ENCODE assay signal across 13 cellular contexts in the genomic region with DNA sequence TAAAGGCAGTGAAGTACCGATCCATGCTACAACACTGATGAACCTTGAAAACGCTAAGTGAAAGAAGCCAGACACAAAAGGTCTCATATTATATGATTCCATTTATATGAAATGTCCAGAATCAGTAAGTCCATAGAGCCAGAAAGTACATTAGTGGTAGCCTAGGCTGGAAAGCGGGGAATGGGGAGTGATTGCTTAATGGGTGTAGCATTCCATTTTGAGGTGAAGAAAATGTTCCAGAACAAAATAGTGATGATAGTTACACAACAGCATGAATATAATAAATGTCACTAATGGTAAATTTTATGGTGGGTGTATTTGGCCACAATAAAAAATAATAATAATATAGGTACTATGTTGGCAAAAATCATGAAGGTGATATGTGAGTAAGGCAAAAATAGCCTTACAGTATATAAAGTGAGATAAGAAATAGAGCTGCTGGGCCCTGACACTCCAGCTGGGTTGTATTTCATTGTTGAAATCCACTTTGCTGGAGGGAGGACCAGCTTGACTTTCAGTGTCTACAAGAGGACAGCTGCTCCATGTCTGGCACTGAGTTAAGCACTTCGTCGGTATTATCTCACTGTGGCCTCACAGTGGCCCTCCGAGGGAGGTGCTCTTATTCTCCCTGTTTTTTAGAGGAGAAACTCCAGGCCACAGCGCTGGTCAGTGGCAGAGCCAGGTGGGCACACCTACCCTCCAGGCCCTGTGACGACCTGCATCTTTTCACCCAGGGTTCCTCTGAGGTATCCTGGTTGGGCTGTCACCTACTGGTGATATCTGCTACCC. TPM values are rescaled to one million over a fixed set of nuclear protein-coding genes. Genes with fewer than 3 reads are reported as not detected.
A peak's percentile ranks its signal among the peaks of the same experiment; 100 is the strongest.
DNase-seq lines count a peak whose midpoint lies in the region; ATAC-seq and TF ChIP-seq lines count a peak whose summit lies in the region.
"Had no signal": no experiment of that assay in that cellular context is flagged by ENCODE, and none has a peak within 500 bp of the region (broad histone marks: within the 10 kb centered on the region; RNA-seq: fewer than 3 reads in every experiment).

No MANE protein-coding gene starts in this region.

- H3K4me3 ChIP-seq in body of pancreas = no peak overlapping the region
- H3K4me3 ChIP-seq in effector memory CD4-positive, alpha-beta T cell (ENCODE audit: insufficient read depth, low read depth, low read length, poor library complexity, severe bottlenecking) = no peak overlapping the region
- H3K4me3 ChIP-seq: dorsolateral prefrontal cortex had no signal

- H3K27me3 Mint-ChIP-seq in nephron progenitor cell (ENCODE audit: low read depth, poor library complexity) = peaks cover 8% of the 10 kb centered on the region
- H3K27me3 Mint-ChIP-seq: stimulated activated naive CD8-positive, alpha-beta T cell treated with anti-CD3 and anti-CD28 coated beads, Interleukin-15, amount 100 ng/mL, for 72 hours had no signal

- peak; percentile 42 for ATAC-seq in body of pancreas
- ATAC-seq: Panc1; stimulated activated naive CD8-positive, alpha-beta T cell treated with anti-CD3 and anti-CD28 coated beads, Interleukin-15, amount 100 ng/mL, for 72 hours had no signal

- no peak overlapping the region for H3K4me3 Mint-ChIP-seq in nephron progenitor cell
- H3K4me3 Mint-ChIP-seq: CD14-positive monocyte; stimulated activated naive CD8-positive, alpha-beta T cell treated with anti-CD3 and anti-CD28 coated beads, Interleukin-15, amount 100 ng/mL, for 72 hours had no signal

- peaks cover 24% of the 10 kb centered on the region for H3K4me1 Mint-ChIP-seq in nephron progenitor cell
- H3K4me1 Mint-ChIP-seq: CD14-positive monocyte; stimulated activated naive CD8-positive, alpha-beta T cell treated with anti-CD3 and anti-CD28 coated beads, Interleukin-15, amount 100 ng/mL, for 72 hours had no signal

- TF ChIP-seq CTCF in body of pancreas (IDR thresholded peaks at IDR 0.05) (no peak), nephron progenitor cell (IDR thresholded peaks at IDR 0.05) (no peak)

- intact Hi-C loops in body of pancreas (cut with DNase I) = no loop called here

- WGBS in body of pancreas, 2 donors = 87 to 89% methylated on average over 8 of the region's 8 CpGs

- H3K36me3 Mint-ChIP-seq in nephron progenitor cell (ENCODE audit: low read depth) = no peaks in the 10 kb centered on the region
- H3K36me3 Mint-ChIP-seq: CD14-positive monocyte had no signal

- no peaks in the 10 kb centered on the region for H3K9me3 Mint-ChIP-seq in nephron progenitor cell
- H3K9me3 Mint-ChIP-seq: stimulated activated naive CD8-positive, alpha-beta T cell treated with anti-CD3 and anti-CD28 coated beads, Interleukin-15, amount 100 ng/mL, for 72 hours had no signal

- no peak overlapping the region for H3K27ac Mint-ChIP-seq in nephron progenitor cell
- H3K27ac Mint-ChIP-seq: CD14-positive monocyte had no signal

- no peaks in the 10 kb centered on the region for H3K4me1 ChIP-seq in body of pancreas
- H3K4me1 ChIP-seq in effector memory CD4-positive, alpha-beta T cell (ENCODE audit: control insufficient read depth, insufficient read depth, low read length, poor library complexity, severe bottlenecking) = no peaks in the 10 kb centered on the region

- DNase-seq in NCI-H2171 treated with DMSO at 0.1 percent for 48 hours (lab: John Stamatoyannopoulos, UW) = peak; percentile 50
- no peak for DNase-seq in NCI-H2171 (lab: John Stamatoyannopoulos, UW)
- DNase-seq in body of pancreas = peak in 1 of 4 donors; percentile 46
- peak; percentile 27 for DNase-seq in left kidney (ENCODE audit: low read depth, low spot score)
- DNase-seq in superior temporal gyrus (ENCODE audit: extremely low spot score) = peak; percentile 26
- DNase-seq in NCI-H2107 treated with DMSO at 0.1 percent for 48 hours (lab: John Stamatoyannopoulos, UW; ENCODE audit: unreplicated experiment) = no peak
- DNase-seq in effector memory CD4-positive, alpha-beta T cell = no peak
- no peak for DNase-seq in nephron progenitor cell
- DNase-seq: activated naive CD4-positive, alpha-beta T cell; stimulated activated naive CD8-positive, alpha-beta T cell treated with anti-CD3 and anti-CD28 coated beads, Interleukin-15, amount 100 ng/mL, for 72 hours had no signal

- H3K9me3 ChIP-seq in body of pancreas = no peaks in the 10 kb centered on the region
- H3K9me3 ChIP-seq in effector memory CD4-positive, alpha-beta T cell (ENCODE audit: control insufficient read depth, low read length) = no peaks in the 10 kb centered on the region

- no peaks in the 10 kb centered on the region for H3K36me3 ChIP-seq in body of pancreas (replicated peaks in 1 of 2; ENCODE audit: insufficient read depth in 1 of 2, low read depth in 2 of 2)
- no peaks in the 10 kb centered on the region for H3K36me3 ChIP-seq in effector memory CD4-positive, alpha-beta T cell (ENCODE audit: control insufficient read depth, insufficient read depth, low read length)

- TF ChIP-seq POLR2A in body of pancreas (IDR thresholded peaks at IDR 0.05) = no peak

- H3K27me3 ChIP-seq in body of pancreas = no peaks in the 10 kb centered on the region
- H3K27me3 ChIP-seq in effector memory CD4-positive, alpha-beta T cell (replicated peaks; ENCODE audit: control insufficient read depth, insufficient read depth, low read length, poor library complexity, severe bottlenecking) = no peaks in the 10 kb centered on the region
- H3K27me3 ChIP-seq: dorsolateral prefrontal cortex had no signal

- H3K27ac ChIP-seq in body of pancreas = no peak overlapping the region
- H3K27ac ChIP-seq in effector memory CD4-positive, alpha-beta T cell (ENCODE audit: insufficient read depth, low read length, poor library complexity, severe bottlenecking) = no peak overlapping the region

RNA-seq across cellular contexts. Expression of a gene that starts 22.4 kb away (rescaled TPM):
- 1 to 10 TPM; 3.1 to 7.6 TPM for total RNA-seq in body of pancreas

Comparison
In these comparisons a context has a peak if more than half of its experiments do, and no peak if none do; other contexts are left out.
1. DNase-seq: peak in NCI-H2171 treated with DMSO at 0.1 percent for 48 hours (single experiment), left kidney (single experiment) and superior temporal gyrus (single experiment); none in NCI-H2171 (single experiment), NCI-H2107 treated with DMSO at 0.1 percent for 48 hours (single experiment), effector memory CD4-positive, alpha-beta T cell (0 of 3) and nephron progenitor cell (single experiment).